14 cellular contexts compared by ENCODE assay signal in genomic region chrX:98071331-98071730, GRCh38.
"Had no signal": no experiment of that assay in that cellular context is flagged by ENCODE, and none has a peak within 500 bp of the region (broad histone marks: within the 10 kb centered on the region; RNA-seq: fewer than 3 reads in every experiment).

No MANE protein-coding gene starts in this region.

- H3K27ac Mint-ChIP-seq: activated B cell treated with CpG ODN at 0.5 μM for 24 hours; activated CD4-positive, alpha-beta T cell treated with anti-CD3 and anti-CD28 coated beads, Interleukin-2, amount 10 ng/mL, durations not matched to agents 24 days and 14 days; activated naive CD4-positive, alpha-beta T cell treated with anti-CD3 and anti-CD28 coated beads, Interleukin-2, amount 10 ng/mL, durations not matched to agents 7 days and 5 days; activated T-helper 17 cell treated with anti-CD3 and anti-CD28 coated beads, Interleukin-2, amount 50 U/mL, for 72 hours; brain; endodermal cell; natural killer cell; stimulated activated naive CD8-positive, alpha-beta T cell treated with anti-CD3 and anti-CD28 coated beads, Interleukin-15, Interleukin-2, amounts not matched to agents 100 ng/mL and 50 ng/mL, for 24 hours; T-helper 17 cell had no signal

- H3K27me3 ChIP-seq: adrenal gland had no signal

- H3K27ac ChIP-seq: adrenal gland had no signal

- DNase-seq: activated B cell treated with CpG ODN at 0.5 μM for 24 hours; activated CD4-positive, alpha-beta T cell treated with anti-CD3 and anti-CD28 coated beads, Interleukin-2, amount 10 ng/mL, durations not matched to agents 24 days and 14 days; activated naive CD4-positive, alpha-beta T cell treated with anti-CD3 and anti-CD28 coated beads, Interleukin-2, amount 10 ng/mL, durations not matched to agents 7 days and 5 days; activated T-cell treated with anti-CD3 and anti-CD28 coated beads for 4 hours; adrenal gland; endodermal cell; glutamatergic neuron; natural killer cell; stimulated activated CD4-positive, alpha-beta T cell treated with anti-CD3 and anti-CD28 coated beads, Interleukin-4, amount 100 ng/mL, for 1 hour; stimulated activated CD8-positive, alpha-beta memory T cell treated with anti-CD3 and anti-CD28 coated beads, Interleukin-4, amount 100 ng/mL, for 48 hours; T-helper 17 cell had no signal

- H3K9me3 ChIP-seq: adrenal gland had no signal

- H3K4me3 ChIP-seq: adrenal gland had no signal

- H3K36me3 Mint-ChIP-seq: activated naive CD4-positive, alpha-beta T cell treated with anti-CD3 and anti-CD28 coated beads, Interleukin-2, amount 10 ng/mL, durations not matched to agents 7 days and 5 days; brain; natural killer cell had no signal

- H3K9me3 Mint-ChIP-seq: activated CD4-positive, alpha-beta T cell treated with anti-CD3 and anti-CD28 coated beads, Interleukin-2, amount 10 ng/mL, durations not matched to agents 24 days and 14 days; activated T-helper 17 cell treated with anti-CD3 and anti-CD28 coated beads, Interleukin-2, amount 50 U/mL, for 72 hours; stimulated activated naive CD8-positive, alpha-beta T cell treated with anti-CD3 and anti-CD28 coated beads, Interleukin-15, Interleukin-2, amounts not matched to agents 100 ng/mL and 50 ng/mL, for 24 hours had no signal

- H3K4me1 Mint-ChIP-seq: activated B cell treated with CpG ODN at 0.5 μM for 24 hours; activated CD4-positive, alpha-beta T cell treated with anti-CD3 and anti-CD28 coated beads, Interleukin-2, amount 10 ng/mL, durations not matched to agents 24 days and 14 days; activated naive CD4-positive, alpha-beta T cell treated with anti-CD3 and anti-CD28 coated beads, Interleukin-2, amount 10 ng/mL, durations not matched to agents 7 days and 5 days; activated T-helper 17 cell treated with anti-CD3 and anti-CD28 coated beads, Interleukin-2, amount 50 U/mL, for 72 hours; natural killer cell; T-helper 17 cell had no signal

- H3K27me3 Mint-ChIP-seq: activated B cell treated with CpG ODN at 0.5 μM for 24 hours; activated CD4-positive, alpha-beta T cell treated with anti-CD3 and anti-CD28 coated beads, Interleukin-2, amount 10 ng/mL, durations not matched to agents 24 days and 14 days; activated naive CD4-positive, alpha-beta T cell treated with anti-CD3 and anti-CD28 coated beads, Interleukin-2, amount 10 ng/mL, durations not matched to agents 7 days and 5 days; activated T-helper 17 cell treated with anti-CD3 and anti-CD28 coated beads, Interleukin-2, amount 50 U/mL, for 72 hours; stimulated activated naive CD8-positive, alpha-beta T cell treated with anti-CD3 and anti-CD28 coated beads, Interleukin-15, Interleukin-2, amounts not matched to agents 100 ng/mL and 50 ng/mL, for 24 hours; T-helper 17 cell had no signal

- H3K36me3 ChIP-seq: adrenal gland had no signal

- H3K4me3 Mint-ChIP-seq: activated B cell treated with CpG ODN at 0.5 μM for 24 hours; activated CD4-positive, alpha-beta T cell treated with anti-CD3 and anti-CD28 coated beads, Interleukin-2, amount 10 ng/mL, durations not matched to agents 24 days and 14 days; activated naive CD4-positive, alpha-beta T cell treated with anti-CD3 and anti-CD28 coated beads, Interleukin-2, amount 10 ng/mL, durations not matched to agents 7 days and 5 days; activated T-helper 17 cell treated with anti-CD3 and anti-CD28 coated beads, Interleukin-2, amount 50 U/mL, for 72 hours; brain; endodermal cell; natural killer cell; stimulated activated naive CD8-positive, alpha-beta T cell treated with anti-CD3 and anti-CD28 coated beads, Interleukin-15, Interleukin-2, amounts not matched to agents 100 ng/mL and 50 ng/mL, for 24 hours; T-helper 17 cell had no signal
